Comparison of ENCODE assay signal across 8 cellular contexts in the genomic region with DNA sequence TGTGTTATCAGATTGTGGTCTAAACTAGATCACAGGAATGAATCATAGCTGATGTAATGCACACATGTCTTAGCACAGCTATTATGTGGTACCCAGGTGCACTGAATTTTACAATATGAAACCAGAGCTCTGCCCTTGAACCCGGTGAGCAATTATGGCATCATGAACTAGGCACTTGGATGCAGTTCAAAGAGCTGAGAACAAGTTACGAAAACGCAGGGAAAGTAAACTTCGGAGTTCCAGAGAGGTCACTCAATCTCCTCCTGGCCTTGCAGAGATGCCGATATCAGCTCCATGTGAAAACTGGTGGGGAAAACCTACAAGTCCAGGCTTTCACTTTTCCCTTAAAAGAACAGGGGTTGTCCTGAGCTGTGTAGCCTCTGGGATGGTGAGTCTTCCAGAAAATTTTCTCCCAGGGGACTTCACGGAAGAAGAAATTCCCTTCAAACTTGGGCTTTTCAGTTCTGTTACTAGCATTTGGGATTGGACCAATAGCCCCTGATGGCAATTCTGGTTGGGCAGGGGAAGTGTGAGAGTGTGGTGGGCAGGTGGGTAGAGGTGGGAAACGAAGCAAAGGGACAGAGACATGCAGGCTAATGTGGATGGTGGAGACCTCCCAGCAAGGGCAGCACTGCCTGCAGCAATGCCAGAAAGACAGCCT.
A peak's percentile ranks its signal among the peaks of the same experiment; 100 is the strongest.
DNase-seq lines count a peak whose midpoint lies in the region; ATAC-seq, FAIRE-seq and TF ChIP-seq lines count a peak whose summit lies in the region.

No MANE protein-coding gene starts in this region.

- H3K4me1 ChIP-seq in endothelial cell of umbilical vein (ENCODE audit: control insufficient read depth, extremely low read depth, insufficient read depth, low read length) = peaks cover 23% of the 10 kb centered on the region

- peak; percentile 61 to 84 for ATAC-seq in activated CD4-positive, CD25-positive, alpha-beta regulatory T cell treated with anti-CD3 and anti-CD28 coated beads, Interleukin-2, amount 50 U/mL, for 24 hours
- ATAC-seq in HG02870 (IDR thresholded peaks at IDR 0.05; ENCODE audit: unreplicated experiment) (no peak), HG03139 (IDR thresholded peaks at IDR 0.05; ENCODE audit: unreplicated experiment) (no peak)

- no peaks in the 10 kb centered on the region for H3K36me3 ChIP-seq in endothelial cell of umbilical vein (ENCODE audit: control insufficient read depth in 2 of 2, extremely low read depth in 1 of 2, insufficient read depth in 2 of 2, low read length in 2 of 2)

- H3K9me3 ChIP-seq in endothelial cell of umbilical vein (replicated peaks; ENCODE audit: control insufficient read depth, insufficient read depth, low read length) = no peaks in the 10 kb centered on the region

- H3K9ac ChIP-seq in endothelial cell of umbilical vein (replicated peaks; ENCODE audit: extremely low read depth, insufficient read depth, low read length) = peak overlapping the region; percentile 18

- dilution Hi-C loops in endothelial cell of umbilical vein (cut with MboI; ENCODE audit: extremely low pct_ligation_motif_present, low sequenced_read_pairs) = no loop called here

- FAIRE-seq in endothelial cell of umbilical vein (lab: Jason Lieb, UNC) = no peak

- peak overlapping the region; percentile 79 for H3K27ac ChIP-seq in endothelial cell of umbilical vein (ENCODE audit: insufficient read depth, low read depth, low read length)

- no peak for DNase-seq in activated CD4-positive, CD25-positive, alpha-beta regulatory T cell (lab: John Stamatoyannopoulos, UW)
- peak; percentile 75 for DNase-seq in NCI-H69 (lab: John Stamatoyannopoulos, UW)
- DNase-seq in endothelial cell of umbilical vein (ENCODE audit: low read depth, low spot score) = peak; percentile 94
- DNase-seq in pulmonary artery endothelial cell (ENCODE audit: low read depth, low spot score) = peak; percentile 53
- no peak for DNase-seq in NAMALWA (ENCODE audit: low spot score)

- no peaks in the 10 kb centered on the region for H3K27me3 ChIP-seq in endothelial cell of umbilical vein (ENCODE audit: control insufficient read depth in 2 of 2, insufficient read depth in 2 of 2, low read length in 2 of 2)

- no peaks in the 10 kb centered on the region for H3K79me2 ChIP-seq in endothelial cell of umbilical vein (ENCODE audit: control insufficient read depth, insufficient read depth, low read length)

- no peak for TF ChIP-seq POLR2A in endothelial cell of umbilical vein (IDR thresholded peaks at IDR 0.05; ENCODE audit: low read depth, low read length)

- POLR2A ChIA-PET in endothelial cell of umbilical vein (lab: Charles Lee) = interaction anchor here (1.0 to 1.3 kb wide), 4 partner anchors 57 to 177 kb away, joined by 3 read pairs; no protein-coding TSS in a partner anchor

- H3K9me1 ChIP-seq in endothelial cell of umbilical vein (replicated peaks; ENCODE audit: control insufficient read depth, extremely low read depth, insufficient read depth, low read length) = no peaks in the 10 kb centered on the region

- no peak overlapping the region for H2AFZ ChIP-seq in endothelial cell of umbilical vein (ENCODE audit: low read depth, low read length)

- H4K20me1 ChIP-seq in endothelial cell of umbilical vein (replicated peaks; ENCODE audit: control insufficient read depth, extremely low read depth, insufficient read depth, low read length) = no peaks in the 10 kb centered on the region

- TSS peak; percentile 77 for BruUV-seq in endothelial cell of umbilical vein (replicated peaks; lab: Mats Ljungman, UMichigan)

- peak overlapping the region; percentile 74 for H3K4me2 ChIP-seq in endothelial cell of umbilical vein (ENCODE audit: insufficient read depth, low read length)

- no peak for TF ChIP-seq CTCF in endothelial cell of umbilical vein (IDR thresholded peaks at IDR 0.05; ENCODE audit: extremely low read depth in 1 of 2, insufficient read depth in 1 of 2, low read depth in 1 of 2, low read length in 2 of 2)

- CTCF ChIA-PET in endothelial cell of umbilical vein (lab: Charles Lee) = interaction anchor here (0.8 to 5.3 kb wide), 34 partner anchors 11 to 683 kb away, joined by 3 to 54 read pairs (median 4); partner anchors contain the start of gene SH3BP4

- no peak overlapping the region for H3K4me3 ChIP-seq in endothelial cell of umbilical vein (replicated peaks in 1 of 3; ENCODE audit: insufficient read depth in 1 of 3, low read depth in 1 of 3, low read length in 3 of 3)

- intact Hi-C loops in endothelial cell of umbilical vein (cut with micrococcal nuclease) = loop anchor here (1.0 to 2.0 kb wide), 11 partner anchors 40 to 330 kb away; no protein-coding TSS in a partner anchor

TF ChIP-seq in endothelial cell of umbilical vein, 7 proteins besides CTCF, POLR2A, EP300 and RAD21:
- peak; percentile 61 for TF ChIP-seq POLR2AphosphoS5 (IDR thresholded peaks at IDR 0.05; ENCODE audit: insufficient read depth, low read depth, low read length)
- peak; percentile 94 for TF ChIP-seq FOS (IDR thresholded peaks at IDR 0.05; ENCODE audit: borderline replicate concordance, insufficient read depth, low read length)
- no peak for TF ChIP-seq MAX (IDR thresholded peaks at IDR 0.05; ENCODE audit: insufficient read depth, insufficient read length)
- no peak for TF ChIP-seq MYC (IDR thresholded peaks at IDR 0.05; ENCODE audit: low read depth, low read length)
- TF ChIP-seq EZH2 (IDR thresholded peaks at IDR 0.05; ENCODE audit: borderline replicate concordance, low read depth, low read length, severe bottlenecking) = no peak
- TF ChIP-seq GATA2 (IDR thresholded peaks at IDR 0.05; ENCODE audit: insufficient read depth, insufficient read length, low read depth, low read length) = peak; percentile 84
- peak; percentile 87 for TF ChIP-seq JUN (IDR thresholded peaks at IDR 0.05; ENCODE audit: borderline replicate concordance, insufficient read depth, insufficient read length, low read depth)
TF ChIP-seq in endothelial cell of umbilical vein: peak in this region for 4.

Comparison
In these comparisons a context has a peak if more than half of its experiments do, and no peak if none do; other contexts are left out.
1. ATAC-seq: peak in activated CD4-positive, CD25-positive, alpha-beta regulatory T cell treated with anti-CD3 and anti-CD28 coated beads, Interleukin-2, amount 50 U/mL, for 24 hours (2 of 2); none in HG02870 (single experiment) and HG03139 (single experiment).
2. DNase-seq: peak in NCI-H69 (single experiment), endothelial cell of umbilical vein (single experiment) and pulmonary artery endothelial cell (single experiment); none in activated CD4-positive, CD25-positive, alpha-beta regulatory T cell (0 of 4) and NAMALWA (single experiment).